In the genomic region with DNA sequence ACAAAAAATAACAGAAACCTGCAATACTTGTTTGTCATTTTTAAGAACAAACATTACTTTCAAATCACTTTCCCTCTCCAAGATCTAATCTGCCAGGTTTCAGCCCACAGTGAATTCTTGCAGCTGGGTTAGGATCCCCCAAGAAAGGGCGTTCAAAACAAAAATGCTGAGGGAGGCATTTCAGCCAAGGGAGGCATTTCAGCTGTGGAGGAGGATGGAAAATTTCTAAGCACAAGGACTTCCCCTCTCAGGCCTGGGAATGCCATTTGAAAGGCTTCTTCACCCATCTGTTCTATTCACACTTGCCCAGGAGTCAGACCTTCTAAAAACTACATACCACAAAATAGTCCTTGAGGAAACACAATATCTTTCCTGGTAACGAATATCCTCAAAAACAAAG, we compare ENCODE assay signal across 1 cellular context.
TF ChIP-seq lines count a peak whose summit lies in the region.

No MANE protein-coding gene starts in this region.

TF ChIP-seq in GM23338, 12 proteins besides CTCF, POLR2A, EP300 and RAD21 (continued from another document):
- TF ChIP-seq, protein P1, sequence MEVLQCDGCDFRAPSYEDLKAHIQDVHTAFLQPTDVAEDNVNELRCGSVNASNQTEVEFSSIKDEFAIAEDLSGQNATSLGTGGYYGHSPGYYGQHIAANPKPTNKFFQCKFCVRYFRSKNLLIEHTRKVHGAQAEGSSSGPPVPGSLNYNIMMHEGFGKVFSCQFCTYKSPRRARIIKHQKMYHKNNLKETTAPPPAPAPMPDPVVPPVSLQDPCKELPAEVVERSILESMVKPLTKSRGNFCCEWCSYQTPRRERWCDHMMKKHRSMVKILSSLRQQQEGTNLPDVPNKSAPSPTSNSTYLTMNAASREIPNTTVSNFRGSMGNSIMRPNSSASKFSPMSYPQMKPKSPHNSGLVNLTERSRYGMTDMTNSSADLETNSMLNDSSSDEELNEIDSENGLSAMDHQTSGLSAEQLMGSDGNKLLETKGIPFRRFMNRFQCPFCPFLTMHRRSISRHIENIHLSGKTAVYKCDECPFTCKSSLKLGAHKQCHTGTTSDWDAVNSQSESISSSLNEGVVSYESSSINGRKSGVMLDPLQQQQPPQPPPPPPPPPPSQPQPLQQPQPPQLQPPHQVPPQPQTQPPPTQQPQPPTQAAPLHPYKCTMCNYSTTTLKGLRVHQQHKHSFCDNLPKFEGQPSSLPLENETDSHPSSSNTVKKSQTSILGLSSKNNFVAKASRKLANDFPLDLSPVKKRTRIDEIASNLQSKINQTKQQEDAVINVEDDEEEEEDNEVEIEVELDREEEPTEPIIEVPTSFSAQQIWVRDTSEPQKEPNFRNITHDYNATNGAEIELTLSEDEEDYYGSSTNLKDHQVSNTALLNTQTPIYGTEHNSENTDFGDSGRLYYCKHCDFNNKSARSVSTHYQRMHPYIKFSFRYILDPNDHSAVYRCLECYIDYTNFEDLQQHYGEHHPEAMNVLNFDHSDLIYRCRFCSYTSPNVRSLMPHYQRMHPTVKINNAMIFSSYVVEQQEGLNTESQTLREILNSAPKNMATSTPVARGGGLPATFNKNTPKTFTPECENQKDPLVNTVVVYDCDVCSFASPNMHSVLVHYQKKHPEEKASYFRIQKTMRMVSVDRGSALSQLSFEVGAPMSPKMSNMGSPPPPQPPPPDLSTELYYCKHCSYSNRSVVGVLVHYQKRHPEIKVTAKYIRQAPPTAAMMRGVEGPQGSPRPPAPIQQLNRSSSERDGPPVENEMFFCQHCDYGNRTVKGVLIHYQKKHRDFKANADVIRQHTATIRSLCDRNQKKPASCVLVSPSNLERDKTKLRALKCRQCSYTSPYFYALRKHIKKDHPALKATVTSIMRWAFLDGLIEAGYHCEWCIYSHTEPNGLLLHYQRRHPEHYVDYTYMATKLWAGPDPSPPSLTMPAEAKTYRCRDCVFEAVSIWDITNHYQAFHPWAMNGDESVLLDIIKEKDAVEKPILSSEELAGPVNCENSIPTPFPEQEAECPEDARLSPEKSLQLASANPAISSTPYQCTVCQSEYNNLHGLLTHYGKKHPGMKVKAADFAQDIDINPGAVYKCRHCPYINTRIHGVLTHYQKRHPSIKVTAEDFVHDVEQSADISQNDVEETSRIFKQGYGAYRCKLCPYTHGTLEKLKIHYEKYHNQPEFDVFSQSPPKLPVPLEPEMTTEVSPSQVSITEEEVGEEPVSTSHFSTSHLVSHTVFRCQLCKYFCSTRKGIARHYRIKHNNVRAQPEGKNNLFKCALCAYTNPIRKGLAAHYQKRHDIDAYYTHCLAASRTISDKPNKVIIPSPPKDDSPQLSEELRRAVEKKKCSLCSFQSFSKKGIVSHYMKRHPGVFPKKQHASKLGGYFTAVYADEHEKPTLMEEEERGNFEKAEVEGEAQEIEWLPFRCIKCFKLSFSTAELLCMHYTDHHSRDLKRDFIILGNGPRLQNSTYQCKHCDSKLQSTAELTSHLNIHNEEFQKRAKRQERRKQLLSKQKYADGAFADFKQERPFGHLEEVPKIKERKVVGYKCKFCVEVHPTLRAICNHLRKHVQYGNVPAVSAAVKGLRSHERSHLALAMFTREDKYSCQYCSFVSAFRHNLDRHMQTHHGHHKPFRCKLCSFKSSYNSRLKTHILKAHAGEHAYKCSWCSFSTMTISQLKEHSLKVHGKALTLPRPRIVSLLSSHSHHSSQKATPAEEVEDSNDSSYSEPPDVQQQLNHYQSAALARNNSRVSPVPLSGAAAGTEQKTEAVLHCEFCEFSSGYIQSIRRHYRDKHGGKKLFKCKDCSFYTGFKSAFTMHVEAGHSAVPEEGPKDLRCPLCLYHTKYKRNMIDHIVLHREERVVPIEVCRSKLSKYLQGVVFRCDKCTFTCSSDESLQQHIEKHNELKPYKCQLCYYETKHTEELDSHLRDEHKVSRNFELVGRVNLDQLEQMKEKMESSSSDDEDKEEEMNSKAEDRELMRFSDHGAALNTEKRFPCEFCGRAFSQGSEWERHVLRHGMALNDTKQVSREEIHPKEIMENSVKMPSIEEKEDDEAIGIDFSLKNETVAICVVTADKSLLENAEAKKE (CRISPR knock-in tag; IDR thresholded peaks at IDR 0.05), result no peak
- no peak for TF ChIP-seq ZNF331 (CRISPR knock-in tag; IDR thresholded peaks at IDR 0.05; ENCODE audit: low read depth)
- TF ChIP-seq EZH2phosphoT487 (IDR thresholded peaks at IDR 0.05; ENCODE audit: unreplicated experiment), result no peak
- TF ChIP-seq, protein P2, sequence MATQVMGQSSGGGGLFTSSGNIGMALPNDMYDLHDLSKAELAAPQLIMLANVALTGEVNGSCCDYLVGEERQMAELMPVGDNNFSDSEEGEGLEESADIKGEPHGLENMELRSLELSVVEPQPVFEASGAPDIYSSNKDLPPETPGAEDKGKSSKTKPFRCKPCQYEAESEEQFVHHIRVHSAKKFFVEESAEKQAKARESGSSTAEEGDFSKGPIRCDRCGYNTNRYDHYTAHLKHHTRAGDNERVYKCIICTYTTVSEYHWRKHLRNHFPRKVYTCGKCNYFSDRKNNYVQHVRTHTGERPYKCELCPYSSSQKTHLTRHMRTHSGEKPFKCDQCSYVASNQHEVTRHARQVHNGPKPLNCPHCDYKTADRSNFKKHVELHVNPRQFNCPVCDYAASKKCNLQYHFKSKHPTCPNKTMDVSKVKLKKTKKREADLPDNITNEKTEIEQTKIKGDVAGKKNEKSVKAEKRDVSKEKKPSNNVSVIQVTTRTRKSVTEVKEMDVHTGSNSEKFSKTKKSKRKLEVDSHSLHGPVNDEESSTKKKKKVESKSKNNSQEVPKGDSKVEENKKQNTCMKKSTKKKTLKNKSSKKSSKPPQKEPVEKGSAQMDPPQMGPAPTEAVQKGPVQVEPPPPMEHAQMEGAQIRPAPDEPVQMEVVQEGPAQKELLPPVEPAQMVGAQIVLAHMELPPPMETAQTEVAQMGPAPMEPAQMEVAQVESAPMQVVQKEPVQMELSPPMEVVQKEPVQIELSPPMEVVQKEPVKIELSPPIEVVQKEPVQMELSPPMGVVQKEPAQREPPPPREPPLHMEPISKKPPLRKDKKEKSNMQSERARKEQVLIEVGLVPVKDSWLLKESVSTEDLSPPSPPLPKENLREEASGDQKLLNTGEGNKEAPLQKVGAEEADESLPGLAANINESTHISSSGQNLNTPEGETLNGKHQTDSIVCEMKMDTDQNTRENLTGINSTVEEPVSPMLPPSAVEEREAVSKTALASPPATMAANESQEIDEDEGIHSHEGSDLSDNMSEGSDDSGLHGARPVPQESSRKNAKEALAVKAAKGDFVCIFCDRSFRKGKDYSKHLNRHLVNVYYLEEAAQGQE (IDR thresholded peaks at IDR 0.05; ENCODE audit: unreplicated experiment), result no peak
TF ChIP-seq in GM23338: peak in this region for 0.
